ENCODE assay signal across 18 cellular contexts in genomic region chr17:80880650-80880989, GRCh38.
DNase-seq lines count a peak whose midpoint lies in the region; ATAC-seq and TF ChIP-seq lines count a peak whose summit lies in the region.
"Had no signal": no experiment of that assay in that cellular context is flagged by ENCODE, and none has a peak within 500 bp of the region (broad histone marks: within the 10 kb centered on the region; RNA-seq: fewer than 3 reads in every experiment).

No MANE protein-coding gene starts in this region.

- no peaks in the 10 kb centered on the region for H3K9me3 ChIP-seq in spleen
- H3K9me3 ChIP-seq: MG63 had no signal

- H3K27ac Mint-ChIP-seq in T-helper 1 cell treated with Interleukin-12 subunit alpha and Interleukin-12 subunit beta and Interleukin-4 antibody, amounts not matched to agents 30 μg/mL and 1 μg/mL, for 36 hours = peak overlapping the region; percentile 26
- H3K27ac Mint-ChIP-seq in stimulated activated naive CD8-positive, alpha-beta T cell treated with anti-CD3 and anti-CD28 coated beads, Interleukin-15, Interleukin-2, amounts not matched to agents 100 ng/mL and 50 ng/mL, for 24 hours = peak overlapping the region; percentile 50
- H3K27ac Mint-ChIP-seq in stimulated activated naive CD8-positive, alpha-beta T cell treated with anti-CD3 and anti-CD28 coated beads, Interleukin-15, amount 100 ng/mL, for 72 hours = peak overlapping the region in 1 of 2 donors; percentile 54
- H3K27ac Mint-ChIP-seq: B cell; CD8-positive, alpha-beta T cell had no signal

- H3K27me3 ChIP-seq in spleen (replicated peaks in 1 of 7) = no peaks in the 10 kb centered on the region
- H3K27me3 ChIP-seq: MG63 had no signal

- intact Hi-C loops in spleen (cut with DNase I; ENCODE audit: low total_unique reads) = no loop called here

- no peak for TF ChIP-seq POLR2A in spleen (IDR thresholded peaks at IDR 0.05)

- peaks cover 6 to 45% (median 20%) of the 10 kb centered on the region in 6 donors for H3K4me1 ChIP-seq in spleen

- ATAC-seq in stimulated activated naive CD8-positive, alpha-beta T cell treated with anti-CD3 and anti-CD28 coated beads, Interleukin-15, amount 100 ng/mL, for 72 hours = no peak
- ATAC-seq: CD8-positive, alpha-beta T cell; Panc1 had no signal

- H3K4me3 Mint-ChIP-seq in T-helper 1 cell treated with Interleukin-12 subunit alpha and Interleukin-12 subunit beta and Interleukin-4 antibody, amounts not matched to agents 30 μg/mL and 1 μg/mL, for 36 hours = no peak overlapping the region
- no peak overlapping the region for H3K4me3 Mint-ChIP-seq in stimulated activated naive CD8-positive, alpha-beta T cell treated with anti-CD3 and anti-CD28 coated beads, Interleukin-15, Interleukin-2, amounts not matched to agents 100 ng/mL and 50 ng/mL, for 24 hours
- no peak overlapping the region for H3K4me3 Mint-ChIP-seq in stimulated activated naive CD8-positive, alpha-beta T cell treated with anti-CD3 and anti-CD28 coated beads, Interleukin-15, amount 100 ng/mL, for 72 hours
- H3K4me3 Mint-ChIP-seq: B cell; CD8-positive, alpha-beta T cell had no signal

- no peak overlapping the region for H3K27ac ChIP-seq in spleen
- H3K27ac ChIP-seq: 22Rv1 had no signal

- DNase-seq in T-helper 1 cell (no peak), myocyte (ENCODE audit: low read depth) (peak; percentile 37), spleen (peak; percentile 22), ureter (ENCODE audit: low spot score) (no peak), NCI-H510A treated with DMSO at 0.1 percent for 48 hours (lab: John Stamatoyannopoulos, UW) (no peak)
- no peak for DNase-seq in stimulated activated naive CD8-positive, alpha-beta T cell treated with anti-CD3 and anti-CD28 coated beads, Interleukin-15, amount 100 ng/mL, for 72 hours
- DNase-seq: CD8-positive, alpha-beta T cell; H7; MG63; NCI-H1092; NCI-H146; NCI-H2081 treated with DMSO at 0.1 percent for 48 hours; NCI-H524 had no signal

- H3K9me3 Mint-ChIP-seq in T-helper 1 cell treated with Interleukin-12 subunit alpha and Interleukin-12 subunit beta and Interleukin-4 antibody, amounts not matched to agents 30 μg/mL and 1 μg/mL, for 36 hours = no peaks in the 10 kb centered on the region
- no peaks in the 10 kb centered on the region for H3K9me3 Mint-ChIP-seq in stimulated activated naive CD8-positive, alpha-beta T cell treated with anti-CD3 and anti-CD28 coated beads, Interleukin-15, Interleukin-2, amounts not matched to agents 100 ng/mL and 50 ng/mL, for 24 hours
- H3K9me3 Mint-ChIP-seq in stimulated activated naive CD8-positive, alpha-beta T cell treated with anti-CD3 and anti-CD28 coated beads, Interleukin-15, amount 100 ng/mL, for 72 hours = no peaks in the 10 kb centered on the region
- H3K9me3 Mint-ChIP-seq: CD8-positive, alpha-beta T cell had no signal

- peaks cover 33% of the 10 kb centered on the region for H3K36me3 Mint-ChIP-seq in T-helper 1 cell treated with Interleukin-12 subunit alpha and Interleukin-12 subunit beta and Interleukin-4 antibody, amounts not matched to agents 30 μg/mL and 1 μg/mL, for 36 hours (ENCODE audit: low read depth)
- H3K36me3 Mint-ChIP-seq in stimulated activated naive CD8-positive, alpha-beta T cell treated with anti-CD3 and anti-CD28 coated beads, Interleukin-15, Interleukin-2, amounts not matched to agents 100 ng/mL and 50 ng/mL, for 24 hours (ENCODE audit: low read depth) = peaks cover 57% of the 10 kb centered on the region

- H3K36me3 ChIP-seq in spleen = peaks cover 0 to 58% (median 39%) of the 10 kb centered on the region in 6 donors

- no peak for TF ChIP-seq CTCF in spleen (IDR thresholded peaks at IDR 0.05 in 8 of 11, conservative IDR thresholded peaks at IDR 0.05 in 3 of 11)

- H3K27me3 Mint-ChIP-seq in T-helper 1 cell treated with Interleukin-12 subunit alpha and Interleukin-12 subunit beta and Interleukin-4 antibody, amounts not matched to agents 30 μg/mL and 1 μg/mL, for 36 hours (ENCODE audit: low read depth) = no peaks in the 10 kb centered on the region
- no peaks in the 10 kb centered on the region for H3K27me3 Mint-ChIP-seq in stimulated activated naive CD8-positive, alpha-beta T cell treated with anti-CD3 and anti-CD28 coated beads, Interleukin-15, Interleukin-2, amounts not matched to agents 100 ng/mL and 50 ng/mL, for 24 hours
- H3K27me3 Mint-ChIP-seq in stimulated activated naive CD8-positive, alpha-beta T cell treated with anti-CD3 and anti-CD28 coated beads, Interleukin-15, amount 100 ng/mL, for 72 hours = no peaks in the 10 kb centered on the region
- H3K27me3 Mint-ChIP-seq: B cell had no signal

- peaks cover 29% of the 10 kb centered on the region for H3K4me1 Mint-ChIP-seq in T-helper 1 cell treated with Interleukin-12 subunit alpha and Interleukin-12 subunit beta and Interleukin-4 antibody, amounts not matched to agents 30 μg/mL and 1 μg/mL, for 36 hours (ENCODE audit: low read depth)
- H3K4me1 Mint-ChIP-seq in stimulated activated naive CD8-positive, alpha-beta T cell treated with anti-CD3 and anti-CD28 coated beads, Interleukin-15, Interleukin-2, amounts not matched to agents 100 ng/mL and 50 ng/mL, for 24 hours (ENCODE audit: low read depth) = peaks cover 40% of the 10 kb centered on the region
- H3K4me1 Mint-ChIP-seq in stimulated activated naive CD8-positive, alpha-beta T cell treated with anti-CD3 and anti-CD28 coated beads, Interleukin-15, amount 100 ng/mL, for 72 hours = peaks cover 54% of the 10 kb centered on the region

- H3K4me3 ChIP-seq in spleen = no peak overlapping the region
- H3K4me3 ChIP-seq: MG63 had no signal

- WGBS in spleen, 5 donors = 66 to 81% (median 80%) methylated on average over 11 of the region's 11 CpGs

Comparison
In these comparisons a context has a peak if more than half of its experiments do, and no peak if none do; other contexts are left out.
1. DNase-seq: peak in myocyte (single experiment) and spleen (single experiment); none in T-helper 1 cell (0 of 5), stimulated activated naive CD8-positive, alpha-beta T cell treated with anti-CD3 and anti-CD28 coated beads, Interleukin-15, amount 100 ng/mL, for 72 hours (0 of 2), ureter (single experiment) and NCI-H510A treated with DMSO at 0.1 percent for 48 hours (single experiment).